36 cellular contexts compared by ENCODE assay signal in the genomic region with DNA sequence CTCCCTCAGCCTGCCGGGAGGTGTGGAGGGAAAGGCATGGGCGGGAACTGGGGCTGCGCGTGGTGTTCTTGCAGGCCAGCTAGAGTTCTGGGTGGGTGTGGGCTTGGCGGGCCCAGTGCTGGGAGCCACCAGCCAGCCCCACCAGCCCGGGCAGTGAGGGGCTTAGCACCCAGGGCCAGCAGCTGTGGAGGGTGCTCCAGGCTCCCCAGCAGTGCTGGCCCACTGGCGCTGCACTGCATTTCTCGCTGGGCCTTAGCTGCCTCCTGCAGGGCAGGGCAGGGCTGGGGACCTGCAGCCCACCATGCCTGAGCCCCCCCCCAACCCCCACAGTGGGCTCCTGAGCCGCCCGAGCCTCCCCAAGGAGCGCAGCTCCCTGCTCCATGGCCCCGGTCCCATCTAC.
"Had no signal": no experiment of that assay in that cellular context is flagged by ENCODE, and none has a peak within 500 bp of the region (broad histone marks: within the 10 kb centered on the region; RNA-seq: fewer than 3 reads in every experiment).

No MANE protein-coding gene starts in this region.

- H3K27ac Mint-ChIP-seq: activated naive CD4-positive, alpha-beta T cell treated with anti-CD3 and anti-CD28 coated beads for 36 hours; activated naive CD4-positive, alpha-beta T cell treated with anti-CD3 and anti-CD28 coated beads, Interleukin-2, amount 10 ng/mL, durations not matched to agents 7 days and 5 days; activated naive CD4-positive, alpha-beta T cell treated with anti-CD3 and anti-CD28 coated beads, Interleukin-2, amount 50 U/mL, for 24 hours; activated naive CD4-positive, alpha-beta T cell treated with anti-CD3 and anti-CD28 coated beads, Interleukin-2, amount 50 U/mL, for 72 hours; activated naive CD8-positive, alpha-beta T cell; activated naive CD8-positive, alpha-beta T cell treated with anti-CD3 and anti-CD28 coated beads for 36 hours; activated naive CD8-positive, alpha-beta T cell treated with anti-CD3 and anti-CD28 coated beads, Interleukin-2, amount 10 ng/mL, durations not matched to agents 7 days and 5 days; activated naive CD8-positive, alpha-beta T cell treated with anti-CD3 and anti-CD28 coated beads, Interleukin-2, amount 50 U/mL, for 24 hours; activated T-cell treated with anti-CD3 and anti-CD28 coated beads, Interleukin-2, amount 50 U/mL, for 24 hours; activated T-cell treated with anti-CD3 and anti-CD28 coated beads, Interleukin-2, amount 50 U/mL, for 72 hours; activated T-helper 1 cell treated with anti-CD3 and anti-CD28 coated beads, Interleukin-12 subunit alpha, Interleukin-12 subunit beta, Interleukin-2, Interleukin-4 antibody, amounts not matched to agents 30 ng/mL and 10 ng/mL and 1 ng/mL, durations not matched to agents 14 hours and 24 hours and 36 hours; activated T-helper 17 cell treated with anti-CD3 and anti-CD28 coated beads, Interleukin-2, amount 50 U/mL, for 72 hours; activated T-helper 2 cell treated with anti-CD3 and anti-CD28 coated beads, Interferon-gamma antibody, Interleukin-2, Interleukin-4, amounts not matched to agents 10 μg/mL and 5 μg/mL and 100 μg/mL, durations not matched to agents 14 hours and 24 hours and 36 hours; brain had no signal

- ATAC-seq: activated naive CD4-positive, alpha-beta T cell treated with anti-CD3 and anti-CD28 coated beads, Interleukin-2, amount 50 U/mL, for 72 hours; activated naive CD8-positive, alpha-beta T cell treated with anti-CD3 and anti-CD28 coated beads, Interleukin-2, amount 50 U/mL, for 24 hours; activated T-cell treated with anti-CD3 and anti-CD28 coated beads, Interleukin-2, amount 50 U/mL, for 4 hours; activated T-cell treated with anti-CD3 and anti-CD28 coated beads, Interleukin-2, amount 50 U/mL, for 72 hours; activated T-helper 17 cell treated with anti-CD3 and anti-CD28 coated beads, Interleukin-2, amount 50 U/mL, for 72 hours; body of pancreas had no signal

- DNase-seq: activated effector memory CD4-positive, alpha-beta T cell treated with anti-CD3 and anti-CD28 coated beads, Interleukin-2, amount 50 U/mL, for 16 hours; activated effector memory CD4-positive, alpha-beta T cell treated with Interleukin-2 at 50 U/mL for 16 hours; activated gamma-delta T cell; activated gamma-delta T cell treated with Interleukin-2 at 50 U/mL for 16 hours; activated naive CD4-positive, alpha-beta T cell; activated naive CD4-positive, alpha-beta T cell treated with anti-CD3 and anti-CD28 coated beads for 36 hours; activated naive CD4-positive, alpha-beta T cell treated with anti-CD3 and anti-CD28 coated beads, Interleukin-2, amount 10 ng/mL, durations not matched to agents 7 days and 5 days; activated naive CD4-positive, alpha-beta T cell treated with anti-CD3 and anti-CD28 coated beads, Interleukin-2, amount 50 U/mL, for 16 hours; activated naive CD4-positive, alpha-beta T cell treated with Interleukin-2 at 50 U/mL for 16 hours; activated naive CD8-positive, alpha-beta T cell treated with anti-CD3 and anti-CD28 coated beads for 36 hours; activated naive CD8-positive, alpha-beta T cell treated with anti-CD3 and anti-CD28 coated beads, Interleukin-2, amount 10 ng/mL, durations not matched to agents 7 days and 5 days; activated naive CD8-positive, alpha-beta T cell treated with anti-CD3 and anti-CD28 coated beads, Interleukin-2, amount 50 U/mL, for 24 hours; activated T-cell treated with anti-CD3 and anti-CD28 coated beads, Interleukin-2, amount 50 U/mL, for 1 hour; activated T-cell treated with anti-CD3 and anti-CD28 coated beads, Interleukin-2, amount 50 U/mL, for 24 hours; activated T-cell treated with anti-CD3 and anti-CD28 coated beads, Interleukin-2, amount 50 U/mL, for 4 hours; activated T-cell treated with anti-CD3 and anti-CD28 coated beads, Interleukin-2, amount 50 U/mL, for 48 hours; activated T-cell treated with anti-CD3 and anti-CD28 coated beads, Interleukin-2, amount 50 U/mL, for 72 hours; adrenal gland; amniotic stem cell; amygdala; body of pancreas; brain microvascular endothelial cell; caudate nucleus; central memory CD4-positive, alpha-beta T cell; cerebellar nuclear complex had no signal

- H3K4me1 ChIP-seq: ascending aorta, body of pancreas, breast epithelium had no signal

- H3K27ac ChIP-seq: adrenal gland, ascending aorta, body of pancreas, brain microvascular endothelial cell, breast epithelium, cardiac muscle cell had no signal

- H3K36me3 ChIP-seq: adrenal gland, ascending aorta, brain microvascular endothelial cell, breast epithelium, cardiac muscle cell had no signal

- H3K4me3 Mint-ChIP-seq: activated naive CD4-positive, alpha-beta T cell treated with anti-CD3 and anti-CD28 coated beads for 36 hours; activated naive CD4-positive, alpha-beta T cell treated with anti-CD3 and anti-CD28 coated beads, Interleukin-2, amount 10 ng/mL, durations not matched to agents 7 days and 5 days; activated naive CD4-positive, alpha-beta T cell treated with anti-CD3 and anti-CD28 coated beads, Interleukin-2, amount 50 U/mL, for 24 hours; activated naive CD8-positive, alpha-beta T cell; activated naive CD8-positive, alpha-beta T cell treated with anti-CD3 and anti-CD28 coated beads for 36 hours; activated naive CD8-positive, alpha-beta T cell treated with anti-CD3 and anti-CD28 coated beads, Interleukin-2, amount 10 ng/mL, durations not matched to agents 7 days and 5 days; activated naive CD8-positive, alpha-beta T cell treated with anti-CD3 and anti-CD28 coated beads, Interleukin-2, amount 50 U/mL, for 24 hours; activated T-cell treated with anti-CD3 and anti-CD28 coated beads, Interleukin-2, amount 50 U/mL, for 24 hours; activated T-cell treated with anti-CD3 and anti-CD28 coated beads, Interleukin-2, amount 50 U/mL, for 4 hours; activated T-cell treated with anti-CD3 and anti-CD28 coated beads, Interleukin-2, amount 50 U/mL, for 72 hours; activated T-helper 1 cell treated with anti-CD3 and anti-CD28 coated beads, Interleukin-12 subunit alpha, Interleukin-12 subunit beta, Interleukin-2, Interleukin-4 antibody, amounts not matched to agents 30 ng/mL and 10 ng/mL and 1 ng/mL, durations not matched to agents 14 hours and 24 hours and 36 hours; activated T-helper 17 cell treated with anti-CD3 and anti-CD28 coated beads, Interleukin-2, amount 50 U/mL, for 72 hours; brain; central memory CD8-positive, alpha-beta T cell had no signal

- H3K4me3 ChIP-seq: adrenal gland, ascending aorta, body of pancreas, breast epithelium, cardiac muscle cell had no signal

- H3K4me1 Mint-ChIP-seq: activated naive CD4-positive, alpha-beta T cell treated with anti-CD3 and anti-CD28 coated beads, Interleukin-2, amount 10 ng/mL, durations not matched to agents 7 days and 5 days; activated naive CD4-positive, alpha-beta T cell treated with anti-CD3 and anti-CD28 coated beads, Interleukin-2, amount 50 U/mL, for 24 hours; activated naive CD8-positive, alpha-beta T cell treated with anti-CD3 and anti-CD28 coated beads for 36 hours; activated naive CD8-positive, alpha-beta T cell treated with anti-CD3 and anti-CD28 coated beads, Interleukin-2, amount 10 ng/mL, durations not matched to agents 7 days and 5 days; activated naive CD8-positive, alpha-beta T cell treated with anti-CD3 and anti-CD28 coated beads, Interleukin-2, amount 50 U/mL, for 24 hours; activated T-helper 17 cell treated with anti-CD3 and anti-CD28 coated beads, Interleukin-2, amount 50 U/mL, for 72 hours; central memory CD8-positive, alpha-beta T cell had no signal

- H3K9me3 ChIP-seq: adrenal gland, ascending aorta, body of pancreas had no signal

- H3K27me3 ChIP-seq: adrenal gland, ascending aorta, body of pancreas, brain microvascular endothelial cell, breast epithelium, cardiac muscle cell had no signal

- H3K27me3 Mint-ChIP-seq: activated naive CD4-positive, alpha-beta T cell treated with anti-CD3 and anti-CD28 coated beads, Interleukin-2, amount 10 ng/mL, durations not matched to agents 7 days and 5 days; activated naive CD4-positive, alpha-beta T cell treated with anti-CD3 and anti-CD28 coated beads, Interleukin-2, amount 50 U/mL, for 24 hours; activated naive CD8-positive, alpha-beta T cell; activated naive CD8-positive, alpha-beta T cell treated with anti-CD3 and anti-CD28 coated beads for 36 hours; activated naive CD8-positive, alpha-beta T cell treated with anti-CD3 and anti-CD28 coated beads, Interleukin-2, amount 10 ng/mL, durations not matched to agents 7 days and 5 days; activated naive CD8-positive, alpha-beta T cell treated with anti-CD3 and anti-CD28 coated beads, Interleukin-2, amount 50 U/mL, for 24 hours; activated T-cell treated with anti-CD3 and anti-CD28 coated beads, Interleukin-2, amount 50 U/mL, for 24 hours; activated T-helper 17 cell treated with anti-CD3 and anti-CD28 coated beads, Interleukin-2, amount 50 U/mL, for 72 hours; brain; central memory CD8-positive, alpha-beta T cell had no signal

- H3K36me3 Mint-ChIP-seq: activated naive CD4-positive, alpha-beta T cell treated with anti-CD3 and anti-CD28 coated beads, Interleukin-2, amount 10 ng/mL, durations not matched to agents 7 days and 5 days; activated naive CD4-positive, alpha-beta T cell treated with anti-CD3 and anti-CD28 coated beads, Interleukin-2, amount 50 U/mL, for 24 hours; activated naive CD8-positive, alpha-beta T cell; activated naive CD8-positive, alpha-beta T cell treated with anti-CD3 and anti-CD28 coated beads for 36 hours; activated naive CD8-positive, alpha-beta T cell treated with anti-CD3 and anti-CD28 coated beads, Interleukin-2, amount 10 ng/mL, durations not matched to agents 7 days and 5 days; brain had no signal
